In the genomic region with DNA sequence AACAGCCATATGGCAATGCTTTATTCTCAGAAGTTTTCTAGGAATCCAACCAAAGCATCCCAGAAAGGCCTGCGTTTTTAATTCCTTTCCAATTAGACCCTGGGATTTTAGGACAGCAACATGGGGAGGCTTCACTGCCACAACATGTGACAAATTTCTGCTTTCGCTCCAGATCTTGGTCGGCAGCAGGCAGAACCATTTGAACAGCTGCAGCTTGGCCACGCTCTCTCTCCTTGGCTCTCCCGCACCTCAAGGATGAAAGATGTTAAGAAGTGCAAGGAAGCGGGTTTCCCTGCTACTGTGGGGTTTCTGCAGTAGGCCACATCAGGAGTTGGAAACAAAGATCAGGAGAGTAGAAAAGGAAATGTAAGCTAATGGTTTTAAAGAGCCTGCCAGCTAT, we compare ENCODE assay signal across 22 cellular contexts.
"Had no signal": no experiment of that assay in that cellular context is flagged by ENCODE, and none has a peak within 500 bp of the region (broad histone marks: within the 10 kb centered on the region; RNA-seq: fewer than 3 reads in every experiment).

No MANE protein-coding gene starts in this region.

- ATAC-seq: mucosa of descending colon; right cardiac atrium; stimulated activated effector memory CD8-positive, alpha-beta T cell treated with anti-CD3 and anti-CD28 coated beads, Interleukin-12 subunit alpha, Interleukin-12 subunit beta, amount 100 ng/mL, for 72 hours; stimulated activated naive CD8-positive, alpha-beta T cell treated with anti-CD3 and anti-CD28 coated beads, Interleukin-15, Interleukin-2, amounts not matched to agents 100 U/mL and 50 U/mL, for 24 hours; upper lobe of right lung had no signal

- H3K4me3 ChIP-seq: colonic mucosa, heart left ventricle, mucosa of descending colon, smooth muscle cell, suprapubic skin, tibial nerve, upper lobe of right lung, vagina had no signal

- DNase-seq: colonic mucosa; dermis blood vessel endothelial cell; effector CD4-positive, alpha-beta T cell; endodermal cell; foreskin melanocyte; heart left ventricle; hippocampal formation; kidney glomerular epithelial cell; mammary epithelial cell; mucosa of descending colon; naive B cell; right cardiac atrium; stimulated activated CD4-positive, alpha-beta T cell treated with anti-CD3 and anti-CD28 coated beads, Interleukin-2, amount 100 ng/mL, for 48 hours; stimulated activated CD8-positive, alpha-beta memory T cell treated with anti-CD3 and anti-CD28 coated beads, Interleukin-4, amount 100 ng/mL, for 48 hours; stimulated activated naive CD8-positive, alpha-beta T cell treated with anti-CD3 and anti-CD28 coated beads, Interleukin-15, Interleukin-2, amounts not matched to agents 100 U/mL and 50 U/mL, for 24 hours; upper lobe of right lung had no signal

- H3K27ac ChIP-seq: colonic mucosa, heart left ventricle, neutrophil, suprapubic skin, tibial nerve, upper lobe of right lung, vagina had no signal
